ENCODE assay signal across 20 cellular contexts in the genomic region with DNA sequence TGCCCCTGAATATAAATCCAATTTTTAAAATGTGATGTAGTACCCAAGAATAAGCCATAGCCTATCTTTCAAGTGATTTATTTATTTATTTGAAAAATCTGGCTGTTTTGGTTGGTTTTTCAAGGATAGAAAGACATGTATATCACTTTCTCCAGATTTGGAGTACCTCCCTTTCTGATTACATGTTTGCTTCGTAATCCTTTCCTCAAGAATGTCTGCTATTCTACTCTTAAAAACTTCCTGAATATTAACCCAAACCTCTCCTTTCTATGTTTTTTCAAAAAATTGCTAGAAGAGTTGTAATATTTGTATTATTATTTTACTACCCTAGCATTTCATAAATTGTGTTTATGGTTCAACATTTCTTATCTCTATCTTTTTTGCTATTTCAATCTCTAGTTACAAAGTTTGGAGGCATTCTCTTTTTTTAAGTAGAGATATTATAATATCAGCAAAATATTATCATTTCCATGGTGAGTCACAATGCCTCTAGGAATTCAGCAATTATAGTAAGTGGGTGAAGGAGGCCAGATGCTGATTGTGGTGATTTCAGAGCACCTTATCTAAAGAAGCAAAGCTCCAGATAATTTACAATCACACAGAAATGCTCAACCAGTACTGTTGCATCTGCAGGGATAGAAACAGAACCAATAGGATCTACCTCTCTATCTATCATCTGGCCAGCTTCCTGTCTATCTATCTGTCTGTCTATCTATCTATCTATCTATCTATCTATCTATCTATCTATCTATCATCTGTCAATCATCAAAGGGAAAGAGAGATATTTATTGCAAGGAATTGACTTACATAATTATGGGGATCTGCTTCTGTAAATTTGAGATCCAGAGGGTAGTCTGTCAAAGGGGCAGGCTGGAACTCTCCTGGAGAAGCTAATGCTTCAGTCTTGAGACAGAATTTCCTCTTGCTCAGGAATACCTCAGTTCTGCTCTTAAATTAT.
DNase-seq lines count a peak whose midpoint lies in the region; ATAC-seq, FAIRE-seq and TF ChIP-seq lines count a peak whose summit lies in the region.
"Had no signal": no experiment of that assay in that cellular context is flagged by ENCODE, and none has a peak within 500 bp of the region (broad histone marks: within the 10 kb centered on the region; RNA-seq: fewer than 3 reads in every experiment).

No MANE protein-coding gene starts in this region.

- ATAC-seq in K562 (no peak), GM19035 (IDR thresholded peaks at IDR 0.05; ENCODE audit: unreplicated experiment) (no peak), PC-3 (no peak)
- ATAC-seq: activated CD4-positive, alpha-beta T cell treated with anti-CD3 and anti-CD28 coated beads for 36 hours; left ventricle myocardium superior; stimulated activated effector memory CD8-positive, alpha-beta T cell treated with anti-CD3 and anti-CD28 coated beads, Interleukin-12 subunit alpha, Interleukin-12 subunit beta, amount 100 ng/mL, for 72 hours had no signal

- H4K20me1 ChIP-seq in K562 (replicated peaks; ENCODE audit: control insufficient read depth, insufficient read depth, low read length) (no peaks in the 10 kb centered on the region), PC-3 (ENCODE audit: low read length) (no peaks in the 10 kb centered on the region)

- no peak overlapping the region for H2AFZ ChIP-seq in K562 (ENCODE audit: low read depth, low read length)
- H2AFZ ChIP-seq in mesenchymal stem cell (ENCODE audit: low read depth, low read length): no peak overlapping the region
- no peak overlapping the region for H2AFZ ChIP-seq in PC-3 (ENCODE audit: low read length)

- POLR2A ChIA-PET in K562 (lab: Yijun Ruan, JAX) (interaction anchor here (0.6 kb wide), 1 partner anchor 30 kb away, joined by 3 read pairs; no protein-coding TSS in a partner anchor), PC-3 (lab: Charles Lee; ENCODE audit: unreplicated experiment) (no interaction called here)

- H3K9me2 ChIP-seq in PC-3 (replicated peaks; ENCODE audit: low read length): no peaks in the 10 kb centered on the region

- no peak overlapping the region for H2AK5ac ChIP-seq in mesenchymal stem cell (ENCODE audit: low read length, severe bottlenecking)

- no peak overlapping the region for H2BK15ac ChIP-seq in mesenchymal stem cell (ENCODE audit: low read depth, poor library complexity, severe bottlenecking)

- no peak overlapping the region for H2BK12ac ChIP-seq in mesenchymal stem cell (ENCODE audit: low read length in 2 of 2)

- H3K23ac ChIP-seq in mesenchymal stem cell (ENCODE audit: low read length in 2 of 2): no peak overlapping the region

- H4K8ac ChIP-seq in mesenchymal stem cell (ENCODE audit: low read length): no peak overlapping the region

- BruUV-seq in K562 (replicated peaks; lab: Mats Ljungman, UMichigan) (no TSS peak), PC-3 (replicated peaks; lab: Mats Ljungman, UMichigan) (no TSS peak)

- DNase-seq in LHCN-M2 (ENCODE audit: low read depth): peak; percentile 57
- no peak for DNase-seq in K562 (ENCODE audit: extremely low read depth in 1 of 4, low spot score in 3 of 4)
- DNase-seq in mesenchymal stem cell: no peak
- DNase-seq in PC-3: no peak
- no peak for DNase-seq in ecto neural progenitor cell (ENCODE audit: low spot score)
- no peak for DNase-seq in NCI-H2029 (lab: John Stamatoyannopoulos, UW)
- DNase-seq: activated CD4-positive, alpha-beta T cell treated with anti-CD3 and anti-CD28 coated beads for 36 hours; colonic mucosa; H7; immature natural killer cell; left ventricle myocardium superior; naive B cell; NCI-H1417 treated with DMSO at 0.1 percent for 48 hours; NCI-H524; ovary; sigmoid colon; thyroid gland had no signal

- in situ Hi-C loops in K562 (cut with MboI): no loop called here

- no peak overlapping the region for H2BK120ac ChIP-seq in mesenchymal stem cell (ENCODE audit: low read depth, low read length)

- H4K91ac ChIP-seq in mesenchymal stem cell (ENCODE audit: low read length): no peak overlapping the region

- TF ChIP-seq CTCF in K562 (IDR thresholded peaks at IDR 0.05 in 2 of 3, conservative IDR thresholded peaks at IDR 0.05 in 1 of 3; ENCODE audit: insufficient read depth in 2 of 3, low read depth in 1 of 3, low read length in 3 of 3) (no peak), PC-3 (conservative IDR thresholded peaks at IDR 0.05; ENCODE audit: low read depth, low read length) (no peak)

- H3K4me1 ChIP-seq in K562 (replicated peaks in 1 of 2; ENCODE audit: control insufficient read depth in 2 of 2, insufficient read depth in 2 of 2, low read length in 2 of 2) (no peaks in the 10 kb centered on the region), mesenchymal stem cell (ENCODE audit: control insufficient read depth, insufficient read depth, low read depth, low read length) (peaks cover 2% of the 10 kb centered on the region), PC-3 (ENCODE audit: insufficient read depth, low read length) (0 out of 2 replicates have a peak, but pooled peaks cover 6% of the 10 kb centered on the region)
- H3K4me1 ChIP-seq: colonic mucosa, sigmoid colon, thyroid gland had no signal

- no peak overlapping the region for H2BK5ac ChIP-seq in mesenchymal stem cell (ENCODE audit: low read depth, low read length, poor library complexity, severe bottlenecking)

- H3K27me3 ChIP-seq in K562 (ENCODE audit: control insufficient read depth in 2 of 2, insufficient read depth in 2 of 2, low read length in 2 of 2): no peaks in the 10 kb centered on the region
- H3K27me3 ChIP-seq in mesenchymal stem cell (ENCODE audit: control insufficient read depth in 1 of 2, insufficient read depth in 1 of 2, low read length in 2 of 2): no peaks in the 10 kb centered on the region
- H3K27me3 ChIP-seq in PC-3 (ENCODE audit: low read length): no peaks in the 10 kb centered on the region
- H3K27me3 ChIP-seq: colonic mucosa, ovary, sigmoid colon, thyroid gland had no signal

- H3K36me3 ChIP-seq in K562 (ENCODE audit: control insufficient read depth, insufficient read depth, low read length): no peaks in the 10 kb centered on the region
- no peaks in the 10 kb centered on the region for H3K36me3 ChIP-seq in mesenchymal stem cell (ENCODE audit: control insufficient read depth in 1 of 2, insufficient read depth in 2 of 2, low read depth in 1 of 2, low read length in 2 of 2)
- H3K36me3 ChIP-seq in PC-3 (ENCODE audit: low read depth, low read length): no peaks in the 10 kb centered on the region
- H3K36me3 ChIP-seq: colonic mucosa, ovary, sigmoid colon, thyroid gland had no signal

- no peaks in the 10 kb centered on the region for H3K79me2 ChIP-seq in K562 (ENCODE audit: control insufficient read depth, insufficient read depth, low read length)
- H3K79me2 ChIP-seq in PC-3 (ENCODE audit: low read length): no peaks in the 10 kb centered on the region

- H3K9ac ChIP-seq in K562 (ENCODE audit: insufficient read depth in 1 of 2, low read depth in 2 of 2, low read length in 2 of 2) (no peak overlapping the region), mesenchymal stem cell (ENCODE audit: low read length) (peak overlapping the region; percentile 20), PC-3 (ENCODE audit: low read length) (no peak overlapping the region)

- no peaks in the 10 kb centered on the region for H3K9me1 ChIP-seq in K562 (ENCODE audit: control insufficient read depth, insufficient read depth, low read length)

- no peaks in the 10 kb centered on the region for H3K9me3 ChIP-seq in K562 (replicated peaks; ENCODE audit: control insufficient read depth, insufficient read depth, low read depth, low read length)
- H3K9me3 ChIP-seq in mesenchymal stem cell (ENCODE audit: control insufficient read depth, low read length): no peaks in the 10 kb centered on the region
- no peaks in the 10 kb centered on the region for H3K9me3 ChIP-seq in PC-3 (ENCODE audit: low read length)
- H3K9me3 ChIP-seq: colonic mucosa, ovary, sigmoid colon, thyroid gland had no signal

- no peaks in the 10 kb centered on the region for H3F3A ChIP-seq in PC-3 (ENCODE audit: low read length, unreplicated experiment)

- no peak for TF ChIP-seq RAD21 in K562 (CRISPR knock-in tag; conservative IDR thresholded peaks at IDR 0.05 in 1 of 2, IDR thresholded peaks at IDR 0.05 in 1 of 2)

- no peak for TF ChIP-seq EP300 in K562 (IDR thresholded peaks at IDR 0.05; ENCODE audit: low read length)

- no peaks in the 10 kb centered on the region for H3K79me1 ChIP-seq in mesenchymal stem cell (replicated peaks; ENCODE audit: low read length, poor library complexity, severe bottlenecking)

- CTCF ChIA-PET in K562 (lab: Yijun Ruan, JAX; ENCODE audit: low intra/inter-chr PET ratio): no interaction called here
- CTCF ChIA-PET in PC-3 (lab: Charles Lee): no interaction called here

- H3K4me3 ChIP-seq in K562 (no peak overlapping the region), mesenchymal stem cell (ENCODE audit: insufficient read depth in 1 of 2, low read depth in 1 of 2, low read length in 2 of 2) (no peak overlapping the region), PC-3 (ENCODE audit: low read length) (no peak overlapping the region)
- H3K4me3 ChIP-seq: colonic mucosa, ovary, sigmoid colon, thyroid gland had no signal

- WGBS in K562 (ENCODE audit: insufficient coverage, low coverage, missing lambda C conversion rate): 25% methylated on average over 1 of the region's 1 CpG
- WGBS in mesenchymal stem cell: 80% methylated on average over 1 of the region's 1 CpG

- TF ChIP-seq POLR2A in K562 (conservative IDR thresholded peaks at IDR 0.05): no peak

- intact Hi-C loops in K562 (cut with micrococcal nuclease) (no loop called here), PC-3 (cut with micrococcal nuclease) (no loop called here)

- no peak overlapping the region for H3K27ac ChIP-seq in K562 (ENCODE audit: extremely low read depth, low read depth, low read length)
- H3K27ac ChIP-seq in mesenchymal stem cell (ENCODE audit: low read length, poor library complexity, severe bottlenecking): peak overlapping the region; percentile 18
- H3K27ac ChIP-seq in PC-3 (ENCODE audit: low read length): no peak overlapping the region
- H3K27ac ChIP-seq: colonic mucosa, ovary, sigmoid colon, thyroid gland had no signal

- FAIRE-seq in K562 (lab: Jason Lieb, UNC): no peak
- FAIRE-seq: TTC549 had no signal

- no peak overlapping the region for H3K14ac ChIP-seq in mesenchymal stem cell (ENCODE audit: low read length in 2 of 2)

- no peak overlapping the region for H3K18ac ChIP-seq in mesenchymal stem cell (ENCODE audit: low read depth in 1 of 2, low read length in 2 of 2)

- no peak overlapping the region for H3K4me2 ChIP-seq in K562 (ENCODE audit: insufficient read depth, low read length)
- H3K4me2 ChIP-seq in mesenchymal stem cell (ENCODE audit: low read length, poor library complexity, severe bottlenecking): no peak overlapping the region
- H3K4me2 ChIP-seq in PC-3 (ENCODE audit: low read length): no peak overlapping the region

- H3K4ac ChIP-seq in mesenchymal stem cell (ENCODE audit: low read depth in 1 of 2, low read length in 2 of 2): no peak overlapping the region

TF ChIP-seq in K562, 482 proteins besides CTCF, POLR2A, EP300 and RAD21 (continues in another document):
- TF ChIP-seq CBFA2T3 (IDR thresholded peaks at IDR 0.05): no peak
- 0 out of 2 replicates have a peak, but pooled peaks have one; percentile 22 for TF ChIP-seq FOSL1 (tag; conservative IDR thresholded peaks at IDR 0.05)
- no peak for TF ChIP-seq RB1 (IDR thresholded peaks at IDR 0.05; ENCODE audit: low read depth)
